2 cellular contexts compared by ENCODE assay signal in the genomic region with DNA sequence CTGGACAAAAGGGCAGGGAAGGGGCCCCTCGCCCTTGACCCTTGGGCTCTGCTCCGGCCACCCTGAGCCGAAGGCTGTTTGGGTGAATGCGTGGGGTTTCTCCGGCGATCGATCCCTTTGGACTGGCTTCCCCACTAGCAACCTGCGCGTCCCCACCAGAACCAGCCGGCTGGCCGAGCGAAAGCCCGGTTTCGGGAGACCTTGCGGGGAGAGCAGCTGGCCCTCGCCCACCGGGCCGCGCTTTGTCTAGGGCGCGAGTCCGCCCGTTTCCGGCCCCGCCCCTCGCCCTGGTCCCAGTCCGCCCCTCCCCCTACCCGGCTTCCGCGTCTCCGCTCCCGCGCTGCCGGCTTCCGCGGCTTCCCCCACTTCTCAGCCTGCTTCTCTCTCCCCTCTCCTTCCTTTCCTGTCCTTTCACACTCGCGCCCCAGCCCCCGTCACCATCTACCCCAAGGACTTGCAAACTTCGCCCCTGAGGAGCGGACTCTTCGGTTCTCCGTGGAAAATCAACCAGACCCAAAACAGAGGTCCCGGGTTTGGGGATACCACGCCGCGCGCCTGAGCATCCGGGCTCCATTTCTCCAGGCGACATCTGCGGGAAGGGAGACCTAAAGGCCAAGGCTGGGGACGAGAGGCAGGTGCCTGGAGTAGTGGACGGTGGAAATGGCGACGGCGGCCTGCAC.
TF ChIP-seq lines count a peak whose summit lies in the region.

No MANE protein-coding gene starts in this region.

TF ChIP-seq in SK-N-SH, 30 proteins besides CTCF, POLR2A, EP300 and RAD21 (continued from another document):
- TF ChIP-seq, protein P1, sequence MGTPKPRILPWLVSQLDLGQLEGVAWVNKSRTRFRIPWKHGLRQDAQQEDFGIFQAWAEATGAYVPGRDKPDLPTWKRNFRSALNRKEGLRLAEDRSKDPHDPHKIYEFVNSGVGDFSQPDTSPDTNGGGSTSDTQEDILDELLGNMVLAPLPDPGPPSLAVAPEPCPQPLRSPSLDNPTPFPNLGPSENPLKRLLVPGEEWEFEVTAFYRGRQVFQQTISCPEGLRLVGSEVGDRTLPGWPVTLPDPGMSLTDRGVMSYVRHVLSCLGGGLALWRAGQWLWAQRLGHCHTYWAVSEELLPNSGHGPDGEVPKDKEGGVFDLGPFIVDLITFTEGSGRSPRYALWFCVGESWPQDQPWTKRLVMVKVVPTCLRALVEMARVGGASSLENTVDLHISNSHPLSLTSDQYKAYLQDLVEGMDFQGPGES (IDR thresholded peaks at IDR 0.05; ENCODE audit: low read depth, low read length): no peak
- no peak for TF ChIP-seq SMC3 (IDR thresholded peaks at IDR 0.05; ENCODE audit: low read depth, low read length)
- TF ChIP-seq, protein P2, sequence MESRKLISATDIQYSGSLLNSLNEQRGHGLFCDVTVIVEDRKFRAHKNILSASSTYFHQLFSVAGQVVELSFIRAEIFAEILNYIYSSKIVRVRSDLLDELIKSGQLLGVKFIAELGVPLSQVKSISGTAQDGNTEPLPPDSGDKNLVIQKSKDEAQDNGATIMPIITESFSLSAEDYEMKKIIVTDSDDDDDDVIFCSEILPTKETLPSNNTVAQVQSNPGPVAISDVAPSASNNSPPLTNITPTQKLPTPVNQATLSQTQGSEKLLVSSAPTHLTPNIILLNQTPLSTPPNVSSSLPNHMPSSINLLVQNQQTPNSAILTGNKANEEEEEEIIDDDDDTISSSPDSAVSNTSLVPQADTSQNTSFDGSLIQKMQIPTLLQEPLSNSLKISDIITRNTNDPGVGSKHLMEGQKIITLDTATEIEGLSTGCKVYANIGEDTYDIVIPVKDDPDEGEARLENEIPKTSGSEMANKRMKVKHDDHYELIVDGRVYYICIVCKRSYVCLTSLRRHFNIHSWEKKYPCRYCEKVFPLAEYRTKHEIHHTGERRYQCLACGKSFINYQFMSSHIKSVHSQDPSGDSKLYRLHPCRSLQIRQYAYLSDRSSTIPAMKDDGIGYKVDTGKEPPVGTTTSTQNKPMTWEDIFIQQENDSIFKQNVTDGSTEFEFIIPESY (IDR thresholded peaks at IDR 0.05; ENCODE audit: borderline replicate concordance, low read depth): no peak
- TF ChIP-seq ELF1 (IDR thresholded peaks at IDR 0.05): no peak
TF ChIP-seq in SK-N-SH: peak in this region for 0.

TF ChIP-seq in SK-N-SH treated with all-trans-retinoic acid at 6 μM for 48 hours, 23 proteins besides CTCF, POLR2A, EP300 and RAD21 (continued from another document):
- TF ChIP-seq, protein P3, sequence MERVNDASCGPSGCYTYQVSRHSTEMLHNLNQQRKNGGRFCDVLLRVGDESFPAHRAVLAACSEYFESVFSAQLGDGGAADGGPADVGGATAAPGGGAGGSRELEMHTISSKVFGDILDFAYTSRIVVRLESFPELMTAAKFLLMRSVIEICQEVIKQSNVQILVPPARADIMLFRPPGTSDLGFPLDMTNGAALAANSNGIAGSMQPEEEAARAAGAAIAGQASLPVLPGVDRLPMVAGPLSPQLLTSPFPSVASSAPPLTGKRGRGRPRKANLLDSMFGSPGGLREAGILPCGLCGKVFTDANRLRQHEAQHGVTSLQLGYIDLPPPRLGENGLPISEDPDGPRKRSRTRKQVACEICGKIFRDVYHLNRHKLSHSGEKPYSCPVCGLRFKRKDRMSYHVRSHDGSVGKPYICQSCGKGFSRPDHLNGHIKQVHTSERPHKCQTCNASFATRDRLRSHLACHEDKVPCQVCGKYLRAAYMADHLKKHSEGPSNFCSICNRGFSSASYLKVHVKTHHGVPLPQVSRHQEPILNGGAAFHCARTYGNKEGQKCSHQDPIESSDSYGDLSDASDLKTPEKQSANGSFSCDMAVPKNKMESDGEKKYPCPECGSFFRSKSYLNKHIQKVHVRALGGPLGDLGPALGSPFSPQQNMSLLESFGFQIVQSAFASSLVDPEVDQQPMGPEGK (CRISPR knock-in tag; IDR thresholded peaks at IDR 0.05; ENCODE audit: borderline replicate concordance): no peak
- no peak for TF ChIP-seq ZC3H10 (CRISPR knock-in tag; IDR thresholded peaks at IDR 0.05)
